ENCODE assay signal across 35 cellular contexts in the genomic region with DNA sequence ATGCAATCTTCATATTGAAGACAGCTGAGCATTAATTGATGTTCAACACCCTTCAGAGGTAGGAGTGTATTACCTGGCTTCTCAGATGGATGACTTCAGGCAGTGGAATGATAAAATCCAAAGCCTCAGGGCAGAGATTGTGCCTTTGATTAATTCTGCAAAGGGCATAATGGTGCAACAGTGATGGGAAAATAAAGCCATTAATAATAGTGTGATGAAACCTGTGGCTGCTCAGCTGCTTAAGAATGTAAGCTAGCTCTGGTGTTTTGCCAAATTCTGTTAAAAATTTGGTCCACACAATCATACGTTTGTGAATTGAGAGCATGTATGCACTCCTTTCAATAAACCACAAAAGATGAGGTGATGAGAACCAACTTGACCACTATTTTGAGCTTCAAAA. TPM values are rescaled to one million over a fixed set of nuclear protein-coding genes. Genes with fewer than 3 reads are reported as not detected.
DNase-seq lines count a peak whose midpoint lies in the region; TF ChIP-seq lines count a peak whose summit lies in the region.
"Had no signal": no experiment of that assay in that cellular context is flagged by ENCODE, and none has a peak within 500 bp of the region (broad histone marks: within the 10 kb centered on the region; RNA-seq: fewer than 3 reads in every experiment).

No MANE protein-coding gene starts in this region.

- WGBS in GM23248 (ENCODE audit: low coverage in 1 of 2, low lambda C conversion rate in 2 of 2, missing lambda C conversion rate in 2 of 2), 2 experiments, result 3 to 15% methylated on average over 1 of the region's 1 CpG

- no peak overlapping the region for H3K4me2 ChIP-seq in GM23248 (ENCODE audit: unreplicated experiment)
- no peak overlapping the region for H3K4me2 ChIP-seq in MM.1S (ENCODE audit: low read depth, low read length)

- H3K9ac ChIP-seq in GM23248 (no peak overlapping the region), MM.1S (ENCODE audit: low read length) (no peak overlapping the region)

- H4K20me1 ChIP-seq in GM23248 (ENCODE audit: insufficient read depth) (no peaks in the 10 kb centered on the region), MM.1S (ENCODE audit: insufficient read depth, low read length) (no peaks in the 10 kb centered on the region)

- H3K9me2 ChIP-seq in GM23248 (ENCODE audit: insufficient read depth) (no peaks in the 10 kb centered on the region), MM.1S (replicated peaks; ENCODE audit: insufficient read depth, low read length) (no peaks in the 10 kb centered on the region)

- CTCF ChIA-PET in AG04449 (lab: Yijun Ruan, JAX), result interaction anchor here (0.9 to 1.4 kb wide), 2 partner anchors 9 to 150 kb away, joined by 4 to 6 read pairs; no protein-coding TSS in a partner anchor

- H2AFZ ChIP-seq in GM23248, result no peak overlapping the region
- H2AFZ ChIP-seq in MM.1S (ENCODE audit: low read length), result no peak overlapping the region

- H3K27ac ChIP-seq in GM23248, result no peak overlapping the region
- no peak overlapping the region for H3K27ac ChIP-seq in MM.1S (ENCODE audit: low read length)
- H3K27ac ChIP-seq: Peyer's patch, thoracic aorta, uterus had no signal

- TF ChIP-seq CTCF in AG04449 (IDR thresholded peaks at IDR 0.05; ENCODE audit: insufficient read depth, low read length, missing control alignments) (no peak), choroid plexus epithelial cell (conservative IDR thresholded peaks at IDR 0.05; ENCODE audit: low read depth, low read length) (no peak), MM.1S (IDR thresholded peaks at IDR 0.05; ENCODE audit: low read length) (no peak)

- H3K4me1 ChIP-seq in GM23248 (ENCODE audit: insufficient read depth) (peaks cover 19% of the 10 kb centered on the region), MM.1S (ENCODE audit: low read length) (no peaks in the 10 kb centered on the region)
- H3K4me1 ChIP-seq: BE2C, Peyer's patch, uterus had no signal

- POLR2A ChIA-PET in AG04449 (lab: Yijun Ruan, JAX), result no interaction called here

- H3K4me3 ChIP-seq in AG04449 (ENCODE audit: low read depth, low read length) (no peak overlapping the region), GM23248 (no peak overlapping the region), choroid plexus epithelial cell (ENCODE audit: low read depth, low read length) (no peak overlapping the region), MM.1S (ENCODE audit: low read length) (no peak overlapping the region)
- H3K4me3 ChIP-seq: Peyer's patch, thoracic aorta, uterus had no signal

- H3K27me3 ChIP-seq in GM23248 (replicated peaks; ENCODE audit: insufficient read depth), result no peaks in the 10 kb centered on the region
- no peaks in the 10 kb centered on the region for H3K27me3 ChIP-seq in MM.1S (replicated peaks; ENCODE audit: insufficient read depth, low read length)
- H3K27me3 ChIP-seq: BE2C, Peyer's patch, uterus had no signal

- in situ Hi-C loops in GM23248 (cut with MboI), result no loop called here

- no peaks in the 10 kb centered on the region for H3K79me2 ChIP-seq in GM23248 (ENCODE audit: insufficient read depth)
- H3K79me2 ChIP-seq in MM.1S (ENCODE audit: low read length), result no peaks in the 10 kb centered on the region

- peak; percentile 53 for DNase-seq in AG04449 (ENCODE audit: low read depth, low spot score)
- DNase-seq in GM23248, result peak; percentile 83
- DNase-seq in choroid plexus epithelial cell (ENCODE audit: low read depth), result peak; percentile 70
- DNase-seq in iris pigment epithelial cell (ENCODE audit: low read depth), result peak; percentile 82
- no peak for DNase-seq in islet precursor cell
- DNase-seq in COR-L47 (lab: John Stamatoyannopoulos, UW), result no peak
- DNase-seq in MM.1S, result no peak
- no peak for DNase-seq in putamen (ENCODE audit: low spot score)
- DNase-seq: activated CD4-positive, alpha-beta memory T cell treated with anti-CD3 and anti-CD28 coated beads for 36 hours; activated CD4-positive, alpha-beta T cell treated with anti-CD3 and anti-CD28 coated beads for 1 hour; activated naive CD4-positive, alpha-beta T cell treated with anti-CD3 and anti-CD28 coated beads, Interleukin-2, amount 10 ng/mL, durations not matched to agents 7 days and 5 days; amniotic stem cell; BE2C; CD8-positive, alpha-beta memory T cell; DMS 273 treated with DMSO at 0.1 percent for 48 hours; foreskin melanocyte; HCEC 1CT; hippocampal formation; mesenchymal stem cell; NCI-H1048; NCI-H1694; NCI-H446 treated with DMSO at 0.1 percent for 48 hours; NCI-H82; nephron progenitor cell; Peyer's patch; SIG-M5; stimulated activated CD4-positive, alpha-beta T cell treated with anti-CD3 and anti-CD28 coated beads, Interleukin-2, amount 100 ng/mL, for 24 hours; stimulated activated naive CD8-positive, alpha-beta T cell treated with anti-CD3 and anti-CD28 coated beads, Interleukin-15, Interleukin-2, amounts not matched to agents 100 U/mL and 50 U/mL, for 24 hours; uterus had no signal

- peaks cover 25% of the 10 kb centered on the region for H3F3A ChIP-seq in GM23248 (ENCODE audit: insufficient read depth)
- no peaks in the 10 kb centered on the region for H3F3A ChIP-seq in MM.1S (ENCODE audit: insufficient read depth, low read length)

- no peaks in the 10 kb centered on the region for H3K36me3 ChIP-seq in GM23248 (ENCODE audit: low read depth)
- no peaks in the 10 kb centered on the region for H3K36me3 ChIP-seq in MM.1S (replicated peaks; ENCODE audit: insufficient read depth, low read length)
- H3K36me3 ChIP-seq: BE2C, Peyer's patch, thoracic aorta, uterus had no signal

- no peaks in the 10 kb centered on the region for H3K9me3 ChIP-seq in GM23248 (ENCODE audit: low read depth)
- no peaks in the 10 kb centered on the region for H3K9me3 ChIP-seq in MM.1S (replicated peaks; ENCODE audit: insufficient read depth, low read length)
- H3K9me3 ChIP-seq: BE2C, Peyer's patch, thoracic aorta, uterus had no signal

RNA-seq across cellular contexts. Expression of gene CTAGE1, which starts 5.2 kb away (rescaled TPM):
- 0.11 TPM in 1 of 2 replicates, not detected in the other for total RNA-seq in GM23248 (2014; rRNA removed; shearing (Covaris generic))
- polyA plus RNA-seq in GM23248 (2016; fragmentation: Nextera tagmentation; extraction: Ambion mirVana), result 0.06 TPM in 1 of 2 replicates, not detected in the other
- total RNA-seq: activated CD4-positive, alpha-beta memory T cell treated with anti-CD3 and anti-CD28 coated beads for 36 hours; activated T-helper 1 cell treated with anti-CD3 and anti-CD28 coated beads, Interleukin-12 subunit alpha, Interleukin-12 subunit beta, Interleukin-2, Interleukin-4 antibody, amounts not matched to agents 30 ng/mL and 10 ng/mL and 1 ng/mL, durations not matched to agents 14 hours and 24 hours and 36 hours; bronchial epithelial cell; CD8-positive, alpha-beta memory T cell; endothelial cell of umbilical vein; osteocyte; Peyer's patch; T-helper 2 cell treated with Interferon-gamma antibody and Interleukin-4, amounts not matched to agents 100 ng/mL and 5 ng/mL, for 36 hours; thoracic aorta; uterus had no signal
- polyA plus RNA-seq: CD8-positive, alpha-beta memory T cell; endothelial cell of umbilical vein had no signal

Comparison
In these comparisons a context has a peak if more than half of its experiments do, and no peak if none do; other contexts are left out.
1. DNase-seq: peak in AG04449 (single experiment), GM23248 (single experiment), choroid plexus epithelial cell (single experiment) and iris pigment epithelial cell (single experiment); none in islet precursor cell (single experiment), COR-L47 (single experiment), MM.1S (single experiment) and putamen (single experiment).